In genomic region chr6:121439456-121440250, GRCh38 we compare ENCODE assay signal across 14 cellular contexts. TPM values are rescaled to one million over a fixed set of nuclear protein-coding genes. Genes with fewer than 3 reads are reported as not detected.
A peak's percentile ranks its signal among the peaks of the same experiment; 100 is the strongest.
DNase-seq lines count a peak whose midpoint lies in the region; ATAC-seq and TF ChIP-seq lines count a peak whose summit lies in the region.
"Had no signal": no experiment of that assay in that cellular context is flagged by ENCODE, and none has a peak within 500 bp of the region (broad histone marks: within the 10 kb centered on the region; RNA-seq: fewer than 3 reads in every experiment).

No MANE protein-coding gene starts in this region.

- ATAC-seq in psoas muscle (no peak), GM21576 (IDR thresholded peaks at IDR 0.05; ENCODE audit: unreplicated experiment) (no peak)
- ATAC-seq: sciatic nerve had no signal

- H3K9ac ChIP-seq in SK-N-MC (ENCODE audit: insufficient read length): no peak overlapping the region

- H3K36me3 ChIP-seq in BJ (ENCODE audit: control insufficient read depth, insufficient read depth, low read length): peaks cover 1% of the 10 kb centered on the region; the same call in 1 of the 2 replicates
- H3K36me3 ChIP-seq in SK-N-MC (ENCODE audit: insufficient read depth, low read length): peaks cover 14% of the 10 kb centered on the region
- no peaks in the 10 kb centered on the region for H3K36me3 ChIP-seq in psoas muscle (ENCODE audit: insufficient read depth in 1 of 2, low read depth in 1 of 2)

- H3K27me3 ChIP-seq in BJ (ENCODE audit: control insufficient read depth, insufficient read depth, low read length) (no peaks in the 10 kb centered on the region), psoas muscle (ENCODE audit: insufficient read depth in 3 of 3, low read length in 2 of 3) (peaks cover 2 to 36% (median 5%) of the 10 kb centered on the region in 3 donors)

- H3K4me3 ChIP-seq in BJ (ENCODE audit: low read depth, low read length): peak overlapping the region; percentile 85
- peak overlapping the region; percentile 21; the same call in 1 of the 2 replicates for H3K4me3 ChIP-seq in SK-N-MC
- peak overlapping the region; percentile 74 for H3K4me3 ChIP-seq in fibroblast of villous mesenchyme (ENCODE audit: low read depth, low read length)
- H3K4me3 ChIP-seq in psoas muscle: peak overlapping the region; percentile 69
- H3K4me3 ChIP-seq: lung had no signal

- DNase-seq in BJ (ENCODE audit: low read depth) (no peak), SK-N-MC (ENCODE audit: low read depth, low spot score) (no peak), fibroblast of villous mesenchyme (ENCODE audit: low read depth) (peak; percentile 60), psoas muscle (no peak), DMS53 (lab: John Stamatoyannopoulos, UW) (no peak), NOMO-1 (lab: John Stamatoyannopoulos, UW; ENCODE audit: unreplicated experiment in 2 of 2) (no peak), posterior cingulate gyrus (no peak)
- DNase-seq: activated CD4-positive, alpha-beta memory T cell treated with anti-CD3 and anti-CD28 coated beads, Interleukin-2, amount 10 ng/mL, durations not matched to agents 7 days and 5 days; activated naive CD4-positive, alpha-beta T cell treated with anti-CD3 and anti-CD28 coated beads, Interleukin-2, amount 50 U/mL, for 16 hours; CD4-positive, alpha-beta T cell; T-helper 1 cell had no signal

- H3K4me1 ChIP-seq in psoas muscle: no peaks in the 10 kb centered on the region

- TF ChIP-seq CTCF in BJ (IDR thresholded peaks at IDR 0.05; ENCODE audit: insufficient read depth, low read depth, low read length): no peak
- TF ChIP-seq CTCF in fibroblast of villous mesenchyme (IDR thresholded peaks at IDR 0.05; ENCODE audit: insufficient read depth, low read depth, low read length): no peak
- no peak for TF ChIP-seq CTCF in psoas muscle (IDR thresholded peaks at IDR 0.05)

- H3K27ac ChIP-seq in SK-N-MC (no peak overlapping the region), psoas muscle (peak overlapping the region; percentile 39)

- CTCF ChIA-PET in BJ (lab: Yijun Ruan, JAX): interaction anchor here (0.7 to 1.8 kb wide), 4 partner anchors 19 to 745 kb away, joined by 3 to 10 read pairs (median 3); no protein-coding TSS in a partner anchor

- H3K9me3 ChIP-seq in SK-N-MC (ENCODE audit: low read depth, low read length) (no peaks in the 10 kb centered on the region), psoas muscle (no peaks in the 10 kb centered on the region)

- 48 to 50% (median 48%) methylated on average over 5 of the region's 5 CpGs for WGBS in psoas muscle, 3 donors

- intact Hi-C loops in psoas muscle (cut with DNase I) (loop anchor here in 1 of 2 donors (5.0 to 10.0 kb wide), 3 partner anchors 213 to 855 kb away; no protein-coding TSS in a partner anchor), posterior cingulate gyrus (cut with DNase I) (loop anchor here (10.0 kb wide), 1 partner anchor 935 kb away; no protein-coding TSS in a partner anchor)

- POLR2A ChIA-PET in BJ (lab: Charles Lee): no interaction called here

RNA-seq across cellular contexts. Expression of gene GJA1, which starts 4.2 kb away (rescaled TPM):
- 175 and 306 TPM in 2 replicates for polyA plus RNA-seq in BJ (2011; rRNA removed)
- 105 and 157 TPM in 2 replicates for polyA minus RNA-seq in BJ (2011; rRNA and poly(A)+ RNA removed)
- 512 and 834 TPM in 2 replicates for total RNA-seq in fibroblast of villous mesenchyme
- 10 to 100 TPM in 3 of 4 donors, 1 to 10 TPM in 1; 9.8 to 20.2 (median 11.6) TPM for total RNA-seq in psoas muscle
- polyA plus RNA-seq in psoas muscle: 1 to 10 TPM; 5.8 to 7.5 (median 6.0) TPM
- total RNA-seq: activated CD4-positive, alpha-beta memory T cell treated with anti-CD3 and anti-CD28 coated beads, Interleukin-2, amount 10 ng/mL, durations not matched to agents 7 days and 5 days; CD4-positive, alpha-beta T cell had no signal

Comparison
In these comparisons a context has a peak if more than half of its experiments do, and no peak if none do; other contexts are left out.
1. H3K4me3 ChIP-seq: peak in every context shown above with its lines; median percentile 85 in BJ; 74 in fibroblast of villous mesenchyme; 69 in psoas muscle; 21 in SK-N-MC.
2. RNA of gene GJA1, which starts 4.2 kb away (total RNA-seq): 512 to 834 TPM in fibroblast of villous mesenchyme; 9.8 to 20.2 TPM in psoas muscle; every median in the first group is over 10 times any median in the second.